In genomic region chr3:123660276-123660675, GRCh38 we compare ENCODE assay signal across 14 cellular contexts.
DNase-seq lines count a peak whose midpoint lies in the region; ATAC-seq and TF ChIP-seq lines count a peak whose summit lies in the region.
"Had no signal": no experiment of that assay in that cellular context is flagged by ENCODE, and none has a peak within 500 bp of the region (broad histone marks: within the 10 kb centered on the region; RNA-seq: fewer than 3 reads in every experiment).

No MANE protein-coding gene starts in this region.

- peaks cover 0 to 4% (median 0%) of the 10 kb centered on the region in 11 donors for H3K9me3 ChIP-seq in heart right ventricle
- no peaks in the 10 kb centered on the region for H3K9me3 ChIP-seq in prostate gland
- H3K9me3 ChIP-seq in vagina, result no peaks in the 10 kb centered on the region
- no peaks in the 10 kb centered on the region for H3K9me3 ChIP-seq in gastrocnemius medialis
- H3K9me3 ChIP-seq: A549 had no signal

- DNase-seq in heart right ventricle (no peak), Right ventricle myocardium inferior (ENCODE audit: missing footprints) (no peak), hepatic stellate cell (ENCODE audit: low spot score) (peak; percentile 45), prostate gland (ENCODE audit: low spot score) (no peak), vagina (ENCODE audit: extremely low spot score in 2 of 2) (no peak), gastrocnemius medialis (no peak)
- DNase-seq: NCI-H187 treated with DMSO at 0.1 percent for 48 hours, NCI-H524, OCI-M1, trophoblast cell had no signal

- TF ChIP-seq POLR2A in prostate gland (IDR thresholded peaks at IDR 0.05) (no peak), vagina (IDR thresholded peaks at IDR 0.05) (no peak), gastrocnemius medialis (IDR thresholded peaks at IDR 0.05) (no peak)

- no peak for TF ChIP-seq CTCF in heart right ventricle (IDR thresholded peaks at IDR 0.05)
- no peak for TF ChIP-seq CTCF in prostate gland (IDR thresholded peaks at IDR 0.05)
- no peak for TF ChIP-seq CTCF in vagina (IDR thresholded peaks at IDR 0.05)
- TF ChIP-seq CTCF in gastrocnemius medialis (IDR thresholded peaks at IDR 0.05 in 4 of 5, conservative IDR thresholded peaks at IDR 0.05 in 1 of 5), result no peak

- WGBS in heart right ventricle, 2 donors, result 19 to 32% methylated on average over 2 of the region's 2 CpGs
- WGBS in prostate gland, result 58% methylated on average over 2 of the region's 2 CpGs

- intact Hi-C loops in heart right ventricle (cut with DNase I), result loop anchor here in 1 of 10 donors (2.0 kb wide), 1 partner anchor 35 kb away; no protein-coding TSS in a partner anchor
- intact Hi-C loops in Right ventricle myocardium inferior (cut with DNase I), result no loop called here
- intact Hi-C loops in prostate gland (cut with DNase I), result no loop called here
- intact Hi-C loops in vagina (cut with DNase I), result no loop called here
- intact Hi-C loops in gastrocnemius medialis (cut with DNase I; ENCODE audit: low total_unique reads), result no loop called here

- H3K4me3 ChIP-seq in heart right ventricle (peak overlapping the region in 1 of 10 donors; percentile 9), prostate gland (no peak overlapping the region), vagina (no peak overlapping the region), gastrocnemius medialis (no peak overlapping the region)
- H3K4me3 ChIP-seq: A549 had no signal

- ATAC-seq in heart right ventricle (peak in 1 of 8 donors; percentile 47), Right ventricle myocardium inferior (no peak), GM19463 (IDR thresholded peaks at IDR 0.05; ENCODE audit: unreplicated experiment) (no peak), gastrocnemius medialis (no peak), GM19351 (IDR thresholded peaks at IDR 0.05; ENCODE audit: unreplicated experiment) (no peak)
- ATAC-seq: A549, WTC11 had no signal

- H3K27ac ChIP-seq in heart right ventricle (peak overlapping the region in 8 of 10 donors; percentile 17 to 74 (median 44)), prostate gland (peak overlapping the region; percentile 78 to 86), vagina (peak overlapping the region; percentile 86), gastrocnemius medialis (peak overlapping the region in 2 of 4 donors; percentile 50 to 57)
- H3K27ac ChIP-seq: A549 had no signal

- H3K36me3 ChIP-seq in heart right ventricle (peaks cover 0 to 9% (median 0%) of the 10 kb centered on the region in 9 donors), prostate gland (peaks cover 0 to 3% of the 10 kb centered on the region in 2 donors), vagina (no peaks in the 10 kb centered on the region), gastrocnemius medialis (no peaks in the 10 kb centered on the region)

- in situ Hi-C loops in gastrocnemius medialis (cut with MboI; ENCODE audit: low sequenced_read_pairs in 4 of 4), result no loop called here

- peaks cover 29 to 67% (median 52%) of the 10 kb centered on the region in 9 donors for H3K4me1 ChIP-seq in heart right ventricle
- peaks cover 19% of the 10 kb centered on the region for H3K4me1 ChIP-seq in prostate gland (replicated peaks)
- peaks cover 75% of the 10 kb centered on the region for H3K4me1 ChIP-seq in vagina
- H3K4me1 ChIP-seq in gastrocnemius medialis, result peaks cover 29 to 53% of the 10 kb centered on the region in 2 donors
- H3K4me1 ChIP-seq: A549 had no signal

- H3K27me3 ChIP-seq in heart right ventricle, result no peaks in the 10 kb centered on the region
- no peaks in the 10 kb centered on the region for H3K27me3 ChIP-seq in prostate gland (replicated peaks; ENCODE audit: insufficient read depth)
- H3K27me3 ChIP-seq in vagina, result no peaks in the 10 kb centered on the region
- H3K27me3 ChIP-seq in gastrocnemius medialis, result no peaks in the 10 kb centered on the region
